In genomic region chr16:57800213-57801097, GRCh38 we compare ENCODE assay signal across 11 cellular contexts. TPM values are rescaled to one million over a fixed set of nuclear protein-coding genes. Genes with fewer than 3 reads are reported as not detected.
A peak's percentile ranks its signal among the peaks of the same experiment; 100 is the strongest.
DNase-seq lines count a peak whose midpoint lies in the region; ATAC-seq, FAIRE-seq and TF ChIP-seq lines count a peak whose summit lies in the region.
"Had no signal": no experiment of that assay in that cellular context is flagged by ENCODE, and none has a peak within 500 bp of the region (broad histone marks: within the 10 kb centered on the region; RNA-seq: fewer than 3 reads in every experiment).

No MANE protein-coding gene starts in this region.

- no peak overlapping the region for H3K4me2 ChIP-seq in DND-41 (ENCODE audit: insufficient read depth, low read length)

- peak overlapping the region; percentile 65 for H3K4me3 Mint-ChIP-seq in glutamatergic neuron (ENCODE audit: unreplicated experiment)

- H3K27ac Mint-ChIP-seq in glutamatergic neuron (ENCODE audit: unreplicated experiment): peak overlapping the region; percentile 43

- H3K79me2 ChIP-seq in DND-41 (ENCODE audit: insufficient read depth, low read length): no peaks in the 10 kb centered on the region

- DNase-seq in DND-41: no peak
- no peak for DNase-seq in glutamatergic neuron
- no peak for DNase-seq in skeletal muscle cell (ENCODE audit: low read depth)
- no peak for DNase-seq in activated gamma-delta T cell (lab: John Stamatoyannopoulos, UW)
- DNase-seq in NCI-H774 (lab: John Stamatoyannopoulos, UW): no peak
- no peak for DNase-seq in GM12892 (ENCODE audit: insufficient read length)
- DNase-seq: NCI-H1105 had no signal

- H4K20me1 ChIP-seq in DND-41 (ENCODE audit: insufficient read depth, low read length): no peaks in the 10 kb centered on the region

- no peak for FAIRE-seq in GM12892 (lab: Jason Lieb, UNC)
- FAIRE-seq: endometrium had no signal

- no peaks in the 10 kb centered on the region for H3K27me3 ChIP-seq in DND-41 (ENCODE audit: insufficient read depth, low read length, poor library complexity)

- H3K9me3 Mint-ChIP-seq in glutamatergic neuron (ENCODE audit: unreplicated experiment): peaks cover 7% of the 10 kb centered on the region

- peaks cover 9% of the 10 kb centered on the region for H3K27me3 Mint-ChIP-seq in glutamatergic neuron (ENCODE audit: unreplicated experiment)

- peaks cover 20% of the 10 kb centered on the region for H3K4me1 Mint-ChIP-seq in glutamatergic neuron (ENCODE audit: low read depth, unreplicated experiment)

- H3K9ac ChIP-seq in DND-41 (ENCODE audit: low read depth, low read length): no peak overlapping the region

- TF ChIP-seq POLR2A in GM12892 (IDR thresholded peaks at IDR 0.05; ENCODE audit: low read depth, low read length): no peak

- H3K27ac ChIP-seq in DND-41 (ENCODE audit: low read length): no peak overlapping the region

- no peaks in the 10 kb centered on the region for H3K36me3 Mint-ChIP-seq in glutamatergic neuron (ENCODE audit: unreplicated experiment)

- no peaks in the 10 kb centered on the region for H3K36me3 ChIP-seq in DND-41 (ENCODE audit: insufficient read depth, low read length)
- H3K36me3 ChIP-seq: HAP-1 had no signal

- H3K4me1 ChIP-seq in DND-41 (ENCODE audit: insufficient read depth, low read length): peaks cover 16% of the 10 kb centered on the region

- H3K4me3 ChIP-seq in DND-41 (ENCODE audit: low read depth in 1 of 2, low read length in 2 of 2) (no peak overlapping the region), WI38 (ENCODE audit: low read depth, low read length) (peak overlapping the region; percentile 89), skeletal muscle cell (ENCODE audit: low read depth, low read length) (peak overlapping the region; percentile 80)

- no peak for TF ChIP-seq CTCF in DND-41 (IDR thresholded peaks at IDR 0.05; ENCODE audit: borderline replicate concordance, extremely low read depth, low read length, poor library complexity, severe bottlenecking)
- TF ChIP-seq CTCF in WI38 (IDR thresholded peaks at IDR 0.05; ENCODE audit: low read depth, low read length): no peak
- TF ChIP-seq CTCF in glutamatergic neuron (IDR thresholded peaks at IDR 0.05; ENCODE audit: partially characterized antibody, unreplicated experiment): no peak

- no peaks in the 10 kb centered on the region for H3K9me3 ChIP-seq in DND-41 (ENCODE audit: insufficient read depth, low read length, severe bottlenecking)
- H3K9me3 ChIP-seq: HAP-1 had no signal

- no peak overlapping the region for H2AFZ ChIP-seq in DND-41 (ENCODE audit: low read depth, low read length)

- ATAC-seq in DND-41 (ENCODE audit: insufficient read depth, low read depth): peak; percentile 1; the same call in 1 of the 3 replicates
- ATAC-seq in HG02884 (IDR thresholded peaks at IDR 0.05; ENCODE audit: unreplicated experiment): no peak

RNA-seq across cellular contexts. Expression of gene KIFC3, which starts 1.8 kb away (rescaled TPM):
- total RNA-seq in glutamatergic neuron (ENCODE audit: unreplicated experiment): 0.76 TPM
- polyA plus RNA-seq in GM12892 (2012; ENCODE audit: missing spikeins): 0.38 TPM

Comparison
In these comparisons a context has a peak if more than half of its experiments do, and no peak if none do; other contexts are left out.
1. H3K4me3 ChIP-seq: peak in WI38 (single experiment) and skeletal muscle cell (single experiment); none in DND-41 (0 of 2).